In the genomic region with DNA sequence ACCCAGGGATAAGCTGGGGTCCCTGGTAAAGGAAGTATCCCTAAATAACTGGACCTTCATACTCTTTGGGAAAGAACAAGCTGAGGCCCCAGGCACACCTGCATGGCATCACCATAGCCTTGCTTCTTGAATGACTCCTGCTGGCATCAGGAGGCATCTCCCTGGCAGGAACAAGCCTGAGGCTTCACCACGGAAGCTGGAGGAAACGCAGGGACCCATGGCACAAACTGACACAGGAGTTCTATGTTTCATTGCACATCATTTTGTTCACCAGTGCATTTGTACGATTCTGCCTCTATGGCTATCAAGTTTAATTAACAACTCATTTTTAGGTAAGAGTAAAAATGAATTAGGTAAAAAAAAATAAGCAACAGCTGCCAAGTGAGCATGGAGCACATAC, we compare ENCODE assay signal across 9 cellular contexts. TPM values are rescaled to one million over a fixed set of nuclear protein-coding genes. Genes with fewer than 3 reads are reported as not detected.
DNase-seq lines count a peak whose midpoint lies in the region; ATAC-seq and TF ChIP-seq lines count a peak whose summit lies in the region.
"Had no signal": no experiment of that assay in that cellular context is flagged by ENCODE, and none has a peak within 500 bp of the region (broad histone marks: within the 10 kb centered on the region; RNA-seq: fewer than 3 reads in every experiment).

No MANE protein-coding gene starts in this region.

- H3K27ac Mint-ChIP-seq in activated B cell treated with CpG ODN at 0.5 μM for 24 hours (peak overlapping the region; percentile 38), memory B cell (peak overlapping the region; percentile 83), type B pancreatic cell (peak overlapping the region; percentile 93)
- H3K27ac Mint-ChIP-seq: activated T-helper 17 cell treated with anti-CD3 and anti-CD28 coated beads, Interleukin-2, amount 50 U/mL, for 72 hours had no signal

- ATAC-seq in heart left ventricle (no peak), left cardiac atrium (no peak), activated B cell treated with CpG ODN at 0.5 μM for 24 hours (ENCODE audit: low read depth) (no peak), memory B cell (ENCODE audit: low read depth) (no peak), HG02938 (IDR thresholded peaks at IDR 0.05; ENCODE audit: unreplicated experiment) (no peak), GM21526 (IDR thresholded peaks at IDR 0.05; ENCODE audit: low FRiP score, unreplicated experiment) (no peak)

- TF ChIP-seq POLR2A in heart left ventricle (IDR thresholded peaks at IDR 0.05) = no peak

- no peaks in the 10 kb centered on the region for H3K27me3 ChIP-seq in heart left ventricle
- H3K27me3 ChIP-seq in BE2C = no peaks in the 10 kb centered on the region

- H3K4me3 ChIP-seq in heart left ventricle (peak overlapping the region in 4 of 12 donors; percentile 51 to 62 (median 62)), BE2C (ENCODE audit: low read depth, low read length) (no peak overlapping the region)

- H3K4me1 ChIP-seq in heart left ventricle (peaks cover 0 to 28% (median 10%) of the 10 kb centered on the region in 12 donors), BE2C (no peaks in the 10 kb centered on the region; the same call in 1 of the 2 replicates)

- POLR2A ChIA-PET in activated B cell treated with CpG ODN at 0.5 μM for 24 hours (lab: Charles Lee) = interaction anchor here (0.5 to 2.3 kb wide), 3 partner anchors 30 to 432 kb away, joined by 3 to 16 read pairs (median 5); no protein-coding TSS in a partner anchor

- H3K4me3 Mint-ChIP-seq in activated B cell treated with CpG ODN at 0.5 μM for 24 hours (no peak overlapping the region), memory B cell (no peak overlapping the region), type B pancreatic cell (no peak overlapping the region)

- H3K27me3 Mint-ChIP-seq in activated B cell treated with CpG ODN at 0.5 μM for 24 hours (no peaks in the 10 kb centered on the region), memory B cell (no peaks in the 10 kb centered on the region), type B pancreatic cell (no peaks in the 10 kb centered on the region)
- H3K27me3 Mint-ChIP-seq: activated T-helper 17 cell treated with anti-CD3 and anti-CD28 coated beads, Interleukin-2, amount 50 U/mL, for 72 hours had no signal

- 63 to 74% (median 68%) methylated on average over 3 of the region's 3 CpGs for WGBS in heart left ventricle, 4 donors

- H3K9me3 ChIP-seq in heart left ventricle (no peaks in the 10 kb centered on the region), BE2C (no peaks in the 10 kb centered on the region)

- no peak for DNase-seq in heart left ventricle
- DNase-seq in left cardiac atrium = no peak
- DNase-seq in activated B cell treated with CpG ODN at 0.5 μM for 24 hours = no peak
- DNase-seq in memory B cell (ENCODE audit: low spot score in 2 of 2) = no peak
- no peak for DNase-seq in type B pancreatic cell (ENCODE audit: extremely low spot score, unreplicated experiment)
- DNase-seq in BE2C = no peak

- H3K36me3 Mint-ChIP-seq in activated B cell treated with CpG ODN at 0.5 μM for 24 hours (ENCODE audit: low read depth) (no peaks in the 10 kb centered on the region), memory B cell (no peaks in the 10 kb centered on the region), type B pancreatic cell (no peaks in the 10 kb centered on the region)

- H3K27ac ChIP-seq in heart left ventricle = peak overlapping the region in 10 of 12 donors; percentile 32 to 84 (median 64)

- TF ChIP-seq CTCF in heart left ventricle (IDR thresholded peaks at IDR 0.05) (no peak), activated B cell treated with CpG ODN at 0.5 μM for 24 hours (IDR thresholded peaks at IDR 0.05) (no peak), type B pancreatic cell (conservative IDR thresholded peaks at IDR 0.05) (no peak), BE2C (IDR thresholded peaks at IDR 0.05; ENCODE audit: low read depth, low read length) (no peak; the same call in 1 of the 2 replicates)

- intact Hi-C loops in heart left ventricle (cut with DNase I) = loop anchor here in 5 of 10 donors (5.0 to 10.0 kb wide), 3 partner anchors 39 to 376 kb away; no protein-coding TSS in a partner anchor
- intact Hi-C loops in left cardiac atrium (cut with DNase I) = no loop called here
- intact Hi-C loops in activated B cell treated with CpG ODN at 0.5 μM for 24 hours (cut with micrococcal nuclease) = loop anchor here (1.0 to 5.0 kb wide), 4 partner anchors 29 to 354 kb away; a partner anchor contains a TSS

- H3K9me3 Mint-ChIP-seq in activated B cell treated with CpG ODN at 0.5 μM for 24 hours = no peaks in the 10 kb centered on the region
- no peaks in the 10 kb centered on the region for H3K9me3 Mint-ChIP-seq in memory B cell
- H3K9me3 Mint-ChIP-seq in type B pancreatic cell = no peaks in the 10 kb centered on the region
- H3K9me3 Mint-ChIP-seq: activated T-helper 17 cell treated with anti-CD3 and anti-CD28 coated beads, Interleukin-2, amount 50 U/mL, for 72 hours had no signal

- H3K4me1 Mint-ChIP-seq in activated B cell treated with CpG ODN at 0.5 μM for 24 hours (peaks cover 51% of the 10 kb centered on the region), memory B cell (peaks cover 14% of the 10 kb centered on the region), type B pancreatic cell (ENCODE audit: unreplicated experiment) (peaks cover 19% of the 10 kb centered on the region)
- H3K4me1 Mint-ChIP-seq: activated T-helper 17 cell treated with anti-CD3 and anti-CD28 coated beads, Interleukin-2, amount 50 U/mL, for 72 hours had no signal

- no peaks in the 10 kb centered on the region for H3K36me3 ChIP-seq in heart left ventricle
- H3K36me3 ChIP-seq in BE2C = no peaks in the 10 kb centered on the region

- CTCF ChIA-PET in activated B cell treated with CpG ODN at 0.5 μM for 24 hours (lab: Charles Lee) = interaction anchor here (1.1 kb wide), 1 partner anchor 59 kb away, joined by 3 read pairs; no protein-coding TSS in a partner anchor

RNA-seq across cellular contexts. Expression of a gene that starts 0.6 kb away (rescaled TPM):
- 10 to 100 TPM in 5 of 9 donors, 1 to 10 TPM in 4; 4.8 to 29.1 (median 12.0) TPM for total RNA-seq in heart left ventricle
- polyA plus RNA-seq in heart left ventricle = 1 to 10 TPM; 4.4 to 5.7 TPM
- total RNA-seq in left cardiac atrium = 10 to 100 TPM; 10.3 TPM
- 1.5 and 1.8 TPM in 2 replicates for total RNA-seq in activated B cell treated with CpG ODN at 0.5 μM for 24 hours
- 3.9 and 5.1 TPM in 2 replicates for total RNA-seq in type B pancreatic cell (ENCODE audit: low replicate concordance)
- polyA plus RNA-seq in BE2C (2012; ENCODE audit: insufficient read depth, insufficient read length, low read depth) = 0.26 TPM

Comparison
In these comparisons a context has a peak if more than half of its experiments do, and no peak if none do; other contexts are left out.
1. H3K27ac Mint-ChIP-seq: peak in every context shown above with its lines; median percentile 93 in type B pancreatic cell; 83 in memory B cell; 38 in activated B cell treated with CpG ODN at 0.5 μM for 24 hours.